In genomic region chr10:27225011-27225590, GRCh38 we compare ENCODE assay signal across 11 cellular contexts.
"Had no signal": no experiment of that assay in that cellular context is flagged by ENCODE, and none has a peak within 500 bp of the region (broad histone marks: within the 10 kb centered on the region; RNA-seq: fewer than 3 reads in every experiment).

No MANE protein-coding gene starts in this region.

- H3K9me3 ChIP-seq: pancreas, upper lobe of right lung had no signal

- DNase-seq: activated CD4-positive, alpha-beta T cell treated with anti-CD3 and anti-CD28 coated beads for 4 hours; activated naive CD4-positive, alpha-beta T cell treated with Interleukin-2 at 50 U/mL for 16 hours; activated T-cell treated with anti-CD3 and anti-CD28 coated beads, Interleukin-2, amount 50 U/mL, for 72 hours; dermis blood vessel endothelial cell; endodermal cell; kidney glomerular epithelial cell; pancreas; stimulated activated CD4-positive, alpha-beta T cell treated with anti-CD3 and anti-CD28 coated beads, Interleukin-4, amount 100 ng/mL, for 1 hour; upper lobe of right lung; WERI-Rb-1 had no signal

- H3K27me3 ChIP-seq: hepatocyte, pancreas, upper lobe of right lung had no signal

- H3K4me1 Mint-ChIP-seq: endodermal cell had no signal

- H3K4me3 Mint-ChIP-seq: activated T-cell treated with anti-CD3 and anti-CD28 coated beads, Interleukin-2, amount 50 U/mL, for 72 hours; endodermal cell had no signal

- H3K27ac ChIP-seq: hepatocyte, pancreas, upper lobe of right lung, WERI-Rb-1 had no signal

- ATAC-seq: pancreas, upper lobe of right lung had no signal

- H3K4me1 ChIP-seq: pancreas, upper lobe of right lung had no signal

- H3K4me3 ChIP-seq: hepatocyte, pancreas, upper lobe of right lung had no signal

- H3K9me3 Mint-ChIP-seq: activated T-cell treated with anti-CD3 and anti-CD28 coated beads, Interleukin-2, amount 50 U/mL, for 72 hours; endodermal cell had no signal

- H3K27ac Mint-ChIP-seq: endodermal cell had no signal
